ENCODE assay signal across 10 cellular contexts in genomic region chr19:6057651-6058365, GRCh38. TPM values are rescaled to one million over a fixed set of nuclear protein-coding genes. Genes with fewer than 3 reads are reported as not detected.
DNase-seq lines count a peak whose midpoint lies in the region; ATAC-seq and TF ChIP-seq lines count a peak whose summit lies in the region.
"Had no signal": no experiment of that assay in that cellular context is flagged by ENCODE, and none has a peak within 500 bp of the region (broad histone marks: within the 10 kb centered on the region; RNA-seq: fewer than 3 reads in every experiment).

No MANE protein-coding gene starts in this region.

- H3K4me1 ChIP-seq in endodermal cell (ENCODE audit: control insufficient read depth, insufficient read depth, low read length), result peaks cover 3% of the 10 kb centered on the region
- H3K4me1 ChIP-seq in neuronal stem cell (ENCODE audit: control insufficient read depth in 2 of 2, insufficient read depth in 1 of 2, low read depth in 1 of 2, low read length in 2 of 2), result peaks cover 20 to 21% of the 10 kb centered on the region in 2 donors
- H3K4me1 ChIP-seq in upper lobe of left lung, result peaks cover 59 to 64% (median 60%) of the 10 kb centered on the region in 4 donors

- no peak overlapping the region for H2AFZ ChIP-seq in neuronal stem cell (ENCODE audit: low read length)

- no peak overlapping the region for H4K91ac ChIP-seq in neuronal stem cell (ENCODE audit: low read depth, low read length, poor library complexity)

- H4K8ac ChIP-seq in neuronal stem cell (ENCODE audit: low read depth, low read length), result no peak overlapping the region

- DNase-seq in activated T-cell treated with anti-CD3 and anti-CD28 coated beads, Interleukin-2, amount 50 U/mL, for 48 hours, result peak; percentile 12 to 17
- no peak for DNase-seq in activated T-cell treated with anti-CD3 and anti-CD28 coated beads, Interleukin-2, amount 50 U/mL, for 72 hours
- DNase-seq in endodermal cell, result no peak
- no peak for DNase-seq in neuronal stem cell (ENCODE audit: low spot score)
- no peak for DNase-seq in upper lobe of left lung
- no peak for DNase-seq in SHP77 (lab: John Stamatoyannopoulos, UW)
- DNase-seq in GM19238 (ENCODE audit: insufficient read length, low spot score), result no peak
- no peak for DNase-seq in NCI-H2029 treated with DMSO at 0.1 percent for 48 hours (lab: John Stamatoyannopoulos, UW)
- DNase-seq: activated gamma-delta T cell had no signal

- H3K4ac ChIP-seq in neuronal stem cell (ENCODE audit: low read length), result no peak overlapping the region

- no peak overlapping the region for H2BK5ac ChIP-seq in neuronal stem cell (ENCODE audit: low read length)

- H2BK120ac ChIP-seq in neuronal stem cell (ENCODE audit: low read depth, low read length), result no peak overlapping the region

- TF ChIP-seq CTCF in endodermal cell (conservative IDR thresholded peaks at IDR 0.05) (no peak), upper lobe of left lung (IDR thresholded peaks at IDR 0.05) (no peak)

- H3K23ac ChIP-seq in neuronal stem cell (ENCODE audit: low read depth, low read length, poor library complexity), result no peak overlapping the region

- H3K9me3 Mint-ChIP-seq in activated T-cell treated with anti-CD3 and anti-CD28 coated beads, Interleukin-2, amount 50 U/mL, for 72 hours, result no peaks in the 10 kb centered on the region
- H3K9me3 Mint-ChIP-seq in endodermal cell, result peaks cover 2% of the 10 kb centered on the region
- H3K9me3 Mint-ChIP-seq: T-helper 1 cell treated with Interleukin-12 subunit alpha and Interleukin-12 subunit beta and Interleukin-4 antibody, amounts not matched to agents 30 μg/mL and 1 μg/mL, for 36 hours had no signal

- ATAC-seq in activated T-cell treated with anti-CD3 and anti-CD28 coated beads, Interleukin-2, amount 50 U/mL, for 72 hours (replicated peaks in 1 of 2), result no peak
- no peak for ATAC-seq in upper lobe of left lung (ENCODE audit: low FRiP score in 2 of 2)

- no peak for TF ChIP-seq EP300 in upper lobe of left lung (IDR thresholded peaks at IDR 0.05)

- no peak overlapping the region for H3K9ac ChIP-seq in endodermal cell (ENCODE audit: extremely low read depth, low read length, poor library complexity, severe bottlenecking)
- peak overlapping the region; percentile 1 for H3K9ac ChIP-seq in neuronal stem cell (ENCODE audit: low read depth, low read length, poor library complexity)

- H3K79me1 ChIP-seq in neuronal stem cell (ENCODE audit: low read depth, low read length), result no peaks in the 10 kb centered on the region

- no peak overlapping the region for H3K27ac Mint-ChIP-seq in activated T-cell treated with anti-CD3 and anti-CD28 coated beads, Interleukin-2, amount 50 U/mL, for 72 hours
- no peak overlapping the region for H3K27ac Mint-ChIP-seq in endodermal cell
- H3K27ac Mint-ChIP-seq: T-helper 1 cell treated with Interleukin-12 subunit alpha and Interleukin-12 subunit beta and Interleukin-4 antibody, amounts not matched to agents 30 μg/mL and 1 μg/mL, for 36 hours had no signal

- H2AK5ac ChIP-seq in neuronal stem cell (ENCODE audit: low read depth, low read length), result peak overlapping the region; percentile 83

- H3K27me3 ChIP-seq in endodermal cell (ENCODE audit: control insufficient read depth, insufficient read depth, low read length, poor library complexity, severe bottlenecking) (no peaks in the 10 kb centered on the region), neuronal stem cell (ENCODE audit: control insufficient read depth in 3 of 3, insufficient read depth in 3 of 3, low read depth in 1 of 3, low read length in 3 of 3) (no peaks in the 10 kb centered on the region), upper lobe of left lung (no peaks in the 10 kb centered on the region)

- peaks cover 48% of the 10 kb centered on the region for H3K4me1 Mint-ChIP-seq in activated T-cell treated with anti-CD3 and anti-CD28 coated beads, Interleukin-2, amount 50 U/mL, for 72 hours (ENCODE audit: low read depth)
- H3K4me1 Mint-ChIP-seq in endodermal cell, result peaks cover 23% of the 10 kb centered on the region

- H3K36me3 Mint-ChIP-seq in activated T-cell treated with anti-CD3 and anti-CD28 coated beads, Interleukin-2, amount 50 U/mL, for 72 hours (ENCODE audit: insufficient read depth in 2 of 2), result no peaks in the 10 kb centered on the region
- H3K36me3 Mint-ChIP-seq in endodermal cell (ENCODE audit: low read depth), result no peaks in the 10 kb centered on the region

- no peak overlapping the region for H3K4me3 Mint-ChIP-seq in activated T-cell treated with anti-CD3 and anti-CD28 coated beads, Interleukin-2, amount 50 U/mL, for 72 hours
- no peak overlapping the region for H3K4me3 Mint-ChIP-seq in endodermal cell
- H3K4me3 Mint-ChIP-seq: T-helper 1 cell treated with Interleukin-12 subunit alpha and Interleukin-12 subunit beta and Interleukin-4 antibody, amounts not matched to agents 30 μg/mL and 1 μg/mL, for 36 hours had no signal

- no peak for TF ChIP-seq POLR2A in upper lobe of left lung (IDR thresholded peaks at IDR 0.05)

- H3K4me3 ChIP-seq in endodermal cell (ENCODE audit: low read length) (no peak overlapping the region), neuronal stem cell (ENCODE audit: low read length in 2 of 2) (no peak overlapping the region), upper lobe of left lung (no peak overlapping the region)

- H3K36me3 ChIP-seq in endodermal cell (ENCODE audit: control insufficient read depth, insufficient read depth, low read length), result no peaks in the 10 kb centered on the region
- H3K36me3 ChIP-seq in neuronal stem cell (replicated peaks in 1 of 2; ENCODE audit: control insufficient read depth in 2 of 2, insufficient read depth in 2 of 2, low read length in 2 of 2), result peaks cover 2 to 6% of the 10 kb centered on the region in 2 donors
- H3K36me3 ChIP-seq in upper lobe of left lung, result no peaks in the 10 kb centered on the region

- no peak overlapping the region for H2BK12ac ChIP-seq in neuronal stem cell (ENCODE audit: low read length)

- no peak overlapping the region for H3K14ac ChIP-seq in neuronal stem cell (ENCODE audit: low read length)

- no peaks in the 10 kb centered on the region for H3K9me3 ChIP-seq in endodermal cell (ENCODE audit: control insufficient read depth, low read length)
- peaks cover 0 to 11% of the 10 kb centered on the region in 2 donors for H3K9me3 ChIP-seq in neuronal stem cell (replicated peaks in 1 of 2; ENCODE audit: control insufficient read depth in 2 of 2, insufficient read depth in 1 of 2, low read depth in 1 of 2, low read length in 2 of 2)
- no peaks in the 10 kb centered on the region for H3K9me3 ChIP-seq in upper lobe of left lung

- 93 to 94% methylated on average over 10 to 13 of the region's 13 CpGs for WGBS in endodermal cell (ENCODE audit: insufficient coverage in 1 of 2, insufficient read length in 1 of 2), 2 experiments
- WGBS in neuronal stem cell (ENCODE audit: extremely low coverage in 2 of 2, insufficient read length in 2 of 2, insufficient replicate concordance in 1 of 2), 2 donors, result no CpG with 5 or more reads among the region's 13 CpGs
- 83 to 84% methylated on average over 11 of the region's 13 CpGs for WGBS in upper lobe of left lung, 2 donors

- H3K27me3 Mint-ChIP-seq in activated T-cell treated with anti-CD3 and anti-CD28 coated beads, Interleukin-2, amount 50 U/mL, for 72 hours (ENCODE audit: low read depth), result no peaks in the 10 kb centered on the region
- H3K27me3 Mint-ChIP-seq in endodermal cell (ENCODE audit: insufficient read depth), result no peaks in the 10 kb centered on the region

- H3K18ac ChIP-seq in neuronal stem cell (ENCODE audit: low read length), result peak overlapping the region; percentile 30

- H2BK15ac ChIP-seq in neuronal stem cell (ENCODE audit: low read length), result no peak overlapping the region

- H3K4me2 ChIP-seq in neuronal stem cell (ENCODE audit: insufficient read depth, low read length, poor library complexity, severe bottlenecking), result no peak overlapping the region

- H3K27ac ChIP-seq in endodermal cell (ENCODE audit: low read depth, low read length) (peak overlapping the region; percentile 24), neuronal stem cell (replicated peaks; ENCODE audit: low read length) (no peak overlapping the region), upper lobe of left lung (peak overlapping the region; percentile 86 to 97 (median 88))

RNA-seq across cellular contexts. Expression of gene RFX2, which starts 52.5 kb away (rescaled TPM):
- total RNA-seq in activated T-cell treated with anti-CD3 and anti-CD28 coated beads, Interleukin-2, amount 50 U/mL, for 72 hours, result 10 to 100 TPM in 1 of 2 donors, 1 to 10 TPM in 1; 8.7 to 11.6 TPM
- total RNA-seq in endodermal cell (10 to 100 TPM in 1 of 2 donors, 1 to 10 TPM in 1; 6.6 to 11.0 TPM), upper lobe of left lung (100 to 1,000 TPM in 1 of 6 donors, 10 to 100 TPM in 5; 14.3 to 111 (median 28.6) TPM)
- 20.7 TPM for polyA plus RNA-seq in endodermal cell (2013, experiment 1 of 2)
- polyA plus RNA-seq in endodermal cell (2013, experiment 2 of 2), result 17.6 TPM
- 9.4 TPM for polyA plus RNA-seq in neuronal stem cell (2013, experiment 1 of 2)
- polyA plus RNA-seq in neuronal stem cell (2013, experiment 2 of 2), result 11.1 TPM

Comparison
In these comparisons a context has a peak if more than half of its experiments do, and no peak if none do; other contexts are left out.
1. DNase-seq: peak in activated T-cell treated with anti-CD3 and anti-CD28 coated beads, Interleukin-2, amount 50 U/mL, for 48 hours (2 of 2); none in activated T-cell treated with anti-CD3 and anti-CD28 coated beads, Interleukin-2, amount 50 U/mL, for 72 hours (0 of 2), endodermal cell (single experiment), neuronal stem cell (single experiment), upper lobe of left lung (0 of 2), SHP77 (0 of 2), GM19238 (single experiment) and NCI-H2029 treated with DMSO at 0.1 percent for 48 hours (single experiment).